8 cellular contexts compared by ENCODE assay signal in genomic region chr2:229980440-229981184, GRCh38. TPM values are rescaled to one million over a fixed set of nuclear protein-coding genes. Genes with fewer than 3 reads are reported as not detected.
DNase-seq lines count a peak whose midpoint lies in the region; ATAC-seq, FAIRE-seq and TF ChIP-seq lines count a peak whose summit lies in the region.

No MANE protein-coding gene starts in this region.

- DNase-seq in activated CD4-positive, alpha-beta T cell treated with anti-CD3 and anti-CD28 coated beads for 4 hours = peak; percentile 3
- DNase-seq in activated CD4-positive, alpha-beta T cell treated with anti-CD3 and anti-CD28 coated beads, Interleukin-2, amount 50 U/mL, for 1 hour = no peak
- DNase-seq in NCI-H2227 (lab: John Stamatoyannopoulos, UW; ENCODE audit: unreplicated experiment) (peak; percentile 45), breast epithelium (ENCODE audit: low spot score in 2 of 2) (peak in 1 of 2 donors; percentile 20), HepG2 (ENCODE audit: low spot score) (no peak), tibial artery (peak; percentile 39 to 66)
- DNase-seq in activated CD4-positive, CD25-positive, alpha-beta regulatory T cell (lab: John Stamatoyannopoulos, UW) = no peak

- TF ChIP-seq CTCF in breast epithelium (IDR thresholded peaks at IDR 0.05) (no peak), HepG2 (CRISPR knock-in tag; IDR thresholded peaks at IDR 0.05) (no peak), tibial artery (IDR thresholded peaks at IDR 0.05) (no peak)

- TF ChIP-seq EP300 in HepG2 (IDR thresholded peaks at IDR 0.05; ENCODE audit: low read depth in 2 of 2, low read length in 2 of 2) = no peak
- no peak for TF ChIP-seq EP300 in HepG2 (CRISPR knock-in tag; IDR thresholded peaks at IDR 0.05; ENCODE audit: borderline replicate concordance)

- H4K20me1 ChIP-seq in HepG2 (ENCODE audit: insufficient read depth, low read length) = no peaks in the 10 kb centered on the region

- no peak overlapping the region for H2AFZ ChIP-seq in HepG2 (ENCODE audit: low read length)

- in situ Hi-C loops in HepG2 (cut with HindIII; ENCODE audit: extremely low pct_ligation_motif_present, low pct_unique_long_range_greater_than_20kb) = no loop called here

- H3K4me3 ChIP-seq in breast epithelium (peak overlapping the region in 1 of 3 donors; percentile 4), HepG2 (replicated peaks in 1 of 3; ENCODE audit: insufficient read depth in 1 of 3, low read depth in 2 of 3, low read length in 3 of 3) (no peak overlapping the region), tibial artery (peak overlapping the region in 1 of 2 donors; percentile 23)

- H3K4me2 ChIP-seq in HepG2 (ENCODE audit: low read depth, low read length) = no peak overlapping the region

- intact Hi-C loops in breast epithelium (cut with DNase I; ENCODE audit: low total_unique reads) = no loop called here
- intact Hi-C loops in HepG2 (cut with micrococcal nuclease; ENCODE audit: unreplicated experiment) = no loop called here
- intact Hi-C loops in tibial artery (cut with DNase I; ENCODE audit: low total_unique reads) = no loop called here

- H3K9ac ChIP-seq in HepG2 (ENCODE audit: insufficient read depth, low read depth, low read length) = no peak overlapping the region

- H3K27me3 ChIP-seq in breast epithelium (no peaks in the 10 kb centered on the region), HepG2 (ENCODE audit: control insufficient read depth in 1 of 2, insufficient read depth in 2 of 2, low read length in 2 of 2) (no peaks in the 10 kb centered on the region), tibial artery (no peaks in the 10 kb centered on the region)

- no TSS peak for BruUV-seq in HepG2 (replicated peaks; lab: Mats Ljungman, UMichigan)

- H3K36me3 ChIP-seq in breast epithelium = no peaks in the 10 kb centered on the region
- H3K36me3 ChIP-seq in HepG2 (replicated peaks in 1 of 2; ENCODE audit: control insufficient read depth in 1 of 2, insufficient read depth in 2 of 2, low read length in 2 of 2) = no peaks in the 10 kb centered on the region
- no peaks in the 10 kb centered on the region for H3K36me3 ChIP-seq in tibial artery

- no peak for FAIRE-seq in HepG2 (lab: Jason Lieb, UNC)

- POLR2A ChIA-PET in HepG2 (lab: Yijun Ruan, JAX) = no interaction called here

- CTCF ChIA-PET in HepG2 (lab: Yijun Ruan, JAX; ENCODE audit: low intra/inter-chr PET ratio, low total read pairs) = no interaction called here

- peak overlapping the region; percentile 28 to 60 for H3K27ac ChIP-seq in breast epithelium
- no peak overlapping the region for H3K27ac ChIP-seq in HepG2 (ENCODE audit: extremely low read length, insufficient read depth, low read length)
- peak overlapping the region; percentile 8 to 42 for H3K27ac ChIP-seq in tibial artery

- peak; percentile 56 for ATAC-seq in HepG2
- no peak for ATAC-seq in GM18519 (IDR thresholded peaks at IDR 0.05; ENCODE audit: low FRiP score, unreplicated experiment)

- H3K79me2 ChIP-seq in HepG2 (ENCODE audit: insufficient read depth, low read length) = no peaks in the 10 kb centered on the region

- no peak for TF ChIP-seq RAD21 in HepG2 (CRISPR knock-in tag; IDR thresholded peaks at IDR 0.05)

- WGBS in HepG2 (ENCODE audit: low lambda C conversion rate) = 73% methylated on average over 7 of the region's 7 CpGs

- no peak for TF ChIP-seq POLR2A in breast epithelium (IDR thresholded peaks at IDR 0.05)
- no peak for TF ChIP-seq POLR2A in HepG2 (IDR thresholded peaks at IDR 0.05; ENCODE audit: insufficient read depth in 1 of 2, low read depth in 2 of 2, low read length in 2 of 2)

- H3K9me3 ChIP-seq in breast epithelium (no peaks in the 10 kb centered on the region), HepG2 (ENCODE audit: low read length) (no peaks in the 10 kb centered on the region), tibial artery (no peaks in the 10 kb centered on the region)

- H3K4me1 ChIP-seq in breast epithelium = no peaks in the 10 kb centered on the region
- no peaks in the 10 kb centered on the region for H3K4me1 ChIP-seq in HepG2 (ENCODE audit: insufficient read depth, low read length)
- peaks cover 0 to 9% (median 1%) of the 10 kb centered on the region in 4 donors for H3K4me1 ChIP-seq in tibial artery

TF ChIP-seq in HepG2, 621 proteins besides CTCF, POLR2A, EP300 and RAD21 (continues in another document):
- no peak for TF ChIP-seq FOXJ3 (CRISPR knock-in tag; IDR thresholded peaks at IDR 0.05; ENCODE audit: borderline replicate concordance)
- no peak for TF ChIP-seq ZNF547 (CRISPR knock-in tag; IDR thresholded peaks at IDR 0.05)
- TF ChIP-seq KMT2B (CRISPR knock-in tag; IDR thresholded peaks at IDR 0.05) = no peak
- TF ChIP-seq SMARCC2 (IDR thresholded peaks at IDR 0.05) = no peak
- TF ChIP-seq, protein P1, sequence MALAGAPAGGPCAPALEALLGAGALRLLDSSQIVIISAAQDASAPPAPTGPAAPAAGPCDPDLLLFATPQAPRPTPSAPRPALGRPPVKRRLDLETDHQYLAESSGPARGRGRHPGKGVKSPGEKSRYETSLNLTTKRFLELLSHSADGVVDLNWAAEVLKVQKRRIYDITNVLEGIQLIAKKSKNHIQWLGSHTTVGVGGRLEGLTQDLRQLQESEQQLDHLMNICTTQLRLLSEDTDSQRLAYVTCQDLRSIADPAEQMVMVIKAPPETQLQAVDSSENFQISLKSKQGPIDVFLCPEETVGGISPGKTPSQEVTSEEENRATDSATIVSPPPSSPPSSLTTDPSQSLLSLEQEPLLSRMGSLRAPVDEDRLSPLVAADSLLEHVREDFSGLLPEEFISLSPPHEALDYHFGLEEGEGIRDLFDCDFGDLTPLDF (CRISPR knock-in tag; IDR thresholded peaks at IDR 0.05) = no peak
- no peak for TF ChIP-seq ZNF569 (CRISPR knock-in tag; IDR thresholded peaks at IDR 0.05; ENCODE audit: borderline replicate concordance)
- TF ChIP-seq, protein P2, sequence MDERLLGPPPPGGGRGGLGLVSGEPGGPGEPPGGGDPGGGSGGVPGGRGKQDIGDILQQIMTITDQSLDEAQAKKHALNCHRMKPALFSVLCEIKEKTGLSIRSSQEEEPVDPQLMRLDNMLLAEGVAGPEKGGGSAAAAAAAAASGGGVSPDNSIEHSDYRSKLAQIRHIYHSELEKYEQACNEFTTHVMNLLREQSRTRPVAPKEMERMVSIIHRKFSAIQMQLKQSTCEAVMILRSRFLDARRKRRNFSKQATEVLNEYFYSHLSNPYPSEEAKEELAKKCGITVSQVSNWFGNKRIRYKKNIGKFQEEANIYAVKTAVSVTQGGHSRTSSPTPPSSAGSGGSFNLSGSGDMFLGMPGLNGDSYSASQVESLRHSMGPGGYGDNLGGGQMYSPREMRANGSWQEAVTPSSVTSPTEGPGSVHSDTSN (CRISPR knock-in tag; IDR thresholded peaks at IDR 0.05) = no peak
- no peak for TF ChIP-seq PHF21A (CRISPR knock-in tag; IDR thresholded peaks at IDR 0.05)

RNA-seq across cellular contexts. Expression of gene FBXO36, which starts 58.3 kb away (rescaled TPM):
- 1 to 10 TPM; 2.7 to 6.9 (median 3.3) TPM for total RNA-seq in breast epithelium
- total RNA-seq in HepG2 (2016; rRNA removed; fragmentation: Illumina TruSeq; extraction: Trizol) = 2.8 and 4.0 TPM in 2 replicates
- 0.61 and 0.62 TPM in 2 replicates for total RNA-seq in HepG2 (2016; cell fraction: cytosol; rRNA removed; fragmentation: Illumina TruSeq; extraction: Trizol; ENCODE audit: low read depth)
- 2.9 and 3.9 TPM in 2 replicates for total RNA-seq in HepG2 (2016; cell fraction: insoluble cytoplasmic fraction; rRNA removed; fragmentation: Illumina TruSeq; extraction: Trizol)
- total RNA-seq in HepG2 (2016; cell fraction: membrane; rRNA removed; fragmentation: Illumina TruSeq; extraction: Trizol) = 1.4 and 1.5 TPM in 2 replicates
- total RNA-seq in HepG2 (2016; cell fraction: nucleus; rRNA removed; fragmentation: Illumina TruSeq; extraction: Trizol) = 2.1 and 2.5 TPM in 2 replicates
- polyA plus RNA-seq in HepG2 (2011; rRNA removed) = 2.1 and 2.8 TPM in 2 replicates
- polyA plus RNA-seq in HepG2 (2011; cell fraction: cytosol; rRNA removed) = 1.7 and 2.1 TPM in 2 replicates
- polyA plus RNA-seq in HepG2 (2011; cell fraction: nucleus; rRNA removed) = 0.68 and 0.79 TPM in 2 replicates
- polyA plus RNA-seq in HepG2 (2012) = 1.7 TPM in 2 replicates
- polyA plus RNA-seq in HepG2 (2016; cell fraction: cytosol; fragmentation: Illumina TruSeq; extraction: Trizol; ENCODE audit: low read depth) = 0.36 and 0.38 TPM in 2 replicates
- polyA plus RNA-seq in HepG2 (2016; cell fraction: insoluble cytoplasmic fraction; fragmentation: Illumina TruSeq; extraction: Trizol; ENCODE audit: low read depth) = 2.8 and 3.6 TPM in 2 replicates
- polyA plus RNA-seq in HepG2 (2016; cell fraction: membrane; fragmentation: Illumina TruSeq; extraction: Trizol; ENCODE audit: low read depth) = 0.76 and 0.81 TPM in 2 replicates
- polyA plus RNA-seq in HepG2 (2016; cell fraction: nucleus; fragmentation: Illumina TruSeq; extraction: Trizol; ENCODE audit: insufficient read depth, low read depth) = 2.5 and 2.6 TPM in 2 replicates
- 1.1 and 2.9 TPM in 2 replicates for polyA minus RNA-seq in HepG2 (2011; rRNA and poly(A)+ RNA removed; ENCODE audit: low replicate concordance)
- 1.3 and 2.2 TPM in 2 replicates for polyA minus RNA-seq in HepG2 (2011; cell fraction: cytosol; rRNA and poly(A)+ RNA removed)
- 1.9 and 2.2 TPM in 2 replicates for polyA minus RNA-seq in HepG2 (2011; cell fraction: nucleus; rRNA and poly(A)+ RNA removed)

RNA-seq across cellular contexts. Expression of gene TRIP12, which starts 58.8 kb away (rescaled TPM):
- total RNA-seq in breast epithelium (100 to 1,000 TPM; 233 to 251 (median 247) TPM), HepG2 (2016; rRNA removed; fragmentation: Illumina TruSeq; extraction: Trizol) (153 and 257 TPM in 2 replicates)
- total RNA-seq in HepG2 (2016; cell fraction: cytosol; rRNA removed; fragmentation: Illumina TruSeq; extraction: Trizol; ENCODE audit: low read depth) = 75.6 and 85.5 TPM in 2 replicates
- 145 and 246 TPM in 2 replicates for total RNA-seq in HepG2 (2016; cell fraction: insoluble cytoplasmic fraction; rRNA removed; fragmentation: Illumina TruSeq; extraction: Trizol)
- 97.0 and 102 TPM in 2 replicates for total RNA-seq in HepG2 (2016; cell fraction: membrane; rRNA removed; fragmentation: Illumina TruSeq; extraction: Trizol)
- 186 and 205 TPM in 2 replicates for total RNA-seq in HepG2 (2016; cell fraction: nucleus; rRNA removed; fragmentation: Illumina TruSeq; extraction: Trizol)
- polyA plus RNA-seq in HepG2 (2011; rRNA removed) = 56.8 and 72.1 TPM in 2 replicates
- polyA plus RNA-seq in HepG2 (2011; cell fraction: cytosol; rRNA removed) = 25.2 and 33.4 TPM in 2 replicates
- 102 and 112 TPM in 2 replicates for polyA plus RNA-seq in HepG2 (2011; cell fraction: nucleus; rRNA removed)
- 70.4 and 84.2 TPM in 2 replicates for polyA plus RNA-seq in HepG2 (2012)
- polyA plus RNA-seq in HepG2 (2016; cell fraction: cytosol; fragmentation: Illumina TruSeq; extraction: Trizol; ENCODE audit: low read depth) = 2.6 and 2.8 TPM in 2 replicates
- 104 and 118 TPM in 2 replicates for polyA plus RNA-seq in HepG2 (2016; cell fraction: insoluble cytoplasmic fraction; fragmentation: Illumina TruSeq; extraction: Trizol; ENCODE audit: low read depth)
- 9.5 and 10.0 TPM in 2 replicates for polyA plus RNA-seq in HepG2 (2016; cell fraction: membrane; fragmentation: Illumina TruSeq; extraction: Trizol; ENCODE audit: low read depth)
- polyA plus RNA-seq in HepG2 (2016; cell fraction: nucleus; fragmentation: Illumina TruSeq; extraction: Trizol; ENCODE audit: insufficient read depth, low read depth) = 135 and 150 TPM in 2 replicates
- 217 and 262 TPM in 2 replicates for polyA minus RNA-seq in HepG2 (2011; rRNA and poly(A)+ RNA removed; ENCODE audit: low replicate concordance)
- polyA minus RNA-seq in HepG2 (2011; cell fraction: cytosol; rRNA and poly(A)+ RNA removed) = 162 and 168 TPM in 2 replicates
- polyA minus RNA-seq in HepG2 (2011; cell fraction: nucleus; rRNA and poly(A)+ RNA removed) = 435 and 493 TPM in 2 replicates

Comparison
In these comparisons a context has a peak if more than half of its experiments do, and no peak if none do; other contexts are left out.
1. DNase-seq: peak in activated CD4-positive, alpha-beta T cell treated with anti-CD3 and anti-CD28 coated beads for 4 hours (2 of 2), NCI-H2227 (single experiment) and tibial artery (2 of 2); none in activated CD4-positive, alpha-beta T cell treated with anti-CD3 and anti-CD28 coated beads, Interleukin-2, amount 50 U/mL, for 1 hour (single experiment), HepG2 (single experiment) and activated CD4-positive, CD25-positive, alpha-beta regulatory T cell (0 of 4).